Comparison of ENCODE assay signal across 14 cellular contexts in the genomic region with DNA sequence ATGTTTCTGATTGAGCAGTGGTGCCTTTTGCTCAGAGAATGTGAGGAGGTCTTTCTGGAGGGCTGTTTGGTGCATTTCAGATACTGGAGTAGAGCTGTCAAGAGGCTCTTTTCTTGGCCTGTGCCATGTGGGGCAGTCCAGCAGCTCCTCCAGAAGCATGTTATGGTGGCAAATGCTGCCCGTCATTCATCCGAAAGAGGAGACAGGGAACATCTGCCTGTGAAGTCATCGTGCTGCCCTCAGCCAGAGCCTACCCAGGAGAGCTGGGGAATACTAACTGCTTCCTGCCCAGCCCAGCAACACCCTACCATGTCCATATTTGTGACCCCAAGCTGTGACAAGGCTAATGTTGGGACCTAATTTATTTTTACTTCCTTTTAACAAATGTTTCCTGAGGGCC.
A peak's percentile ranks its signal among the peaks of the same experiment; 100 is the strongest.
DNase-seq lines count a peak whose midpoint lies in the region; ATAC-seq, FAIRE-seq and TF ChIP-seq lines count a peak whose summit lies in the region.
"Had no signal": no experiment of that assay in that cellular context is flagged by ENCODE, and none has a peak within 500 bp of the region (broad histone marks: within the 10 kb centered on the region; RNA-seq: fewer than 3 reads in every experiment).

No MANE protein-coding gene starts in this region.

- POLR2A ChIA-PET in HepG2 (lab: Yijun Ruan, JAX): no interaction called here

- H3K27me3 ChIP-seq in HepG2 (ENCODE audit: control insufficient read depth in 1 of 2, insufficient read depth in 2 of 2, low read length in 2 of 2): peaks cover 0 to 7% of the 10 kb centered on the region in 2 experiments; a peak in 2 of 5 replicates
- no peaks in the 10 kb centered on the region for H3K27me3 ChIP-seq in right lobe of liver
- peaks cover 6% of the 10 kb centered on the region for H3K27me3 ChIP-seq in astrocyte (ENCODE audit: insufficient read depth, low read length)
- peaks cover 33% of the 10 kb centered on the region for H3K27me3 ChIP-seq in left ventricle myocardium inferior (ENCODE audit: low read depth)
- H3K27me3 ChIP-seq: left lung had no signal

- TF ChIP-seq RAD21 in HepG2 (CRISPR knock-in tag; IDR thresholded peaks at IDR 0.05): no peak

- H3K27ac Mint-ChIP-seq in astrocyte (ENCODE audit: unreplicated experiment) (no peak overlapping the region), type B pancreatic cell (peak overlapping the region; percentile 70)

- no peaks in the 10 kb centered on the region for H3K36me3 Mint-ChIP-seq in astrocyte (ENCODE audit: low read depth, unreplicated experiment)
- H3K36me3 Mint-ChIP-seq in type B pancreatic cell: no peaks in the 10 kb centered on the region

- peak overlapping the region; percentile 68 for H3K4me2 ChIP-seq in HepG2 (ENCODE audit: low read depth, low read length)
- no peak overlapping the region for H3K4me2 ChIP-seq in astrocyte (ENCODE audit: low read length)

- intact Hi-C loops in HepG2 (cut with micrococcal nuclease; ENCODE audit: unreplicated experiment) (no loop called here), right lobe of liver (cut with DNase I) (no loop called here), left ventricle myocardium inferior (cut with micrococcal nuclease) (no loop called here)

- peaks cover 1% of the 10 kb centered on the region for H3K9me3 Mint-ChIP-seq in astrocyte (ENCODE audit: unreplicated experiment)
- peaks cover 9% of the 10 kb centered on the region for H3K9me3 Mint-ChIP-seq in type B pancreatic cell

- in situ Hi-C loops in HepG2 (cut with HindIII; ENCODE audit: extremely low pct_ligation_motif_present, low pct_unique_long_range_greater_than_20kb): no loop called here
- in situ Hi-C loops in ACHN (cut with HindIII; ENCODE audit: low pct_ligation_motif_present, low pct_unique_long_range_greater_than_20kb, low sequenced_read_pairs): no loop called here

- H3K27me3 Mint-ChIP-seq in astrocyte (ENCODE audit: low read depth, unreplicated experiment) (peaks cover 2% of the 10 kb centered on the region), type B pancreatic cell (peaks cover 4% of the 10 kb centered on the region)

- H3K4me1 ChIP-seq in HepG2 (ENCODE audit: insufficient read depth, low read length) (peaks cover 54% of the 10 kb centered on the region), right lobe of liver (no peaks in the 10 kb centered on the region), astrocyte (ENCODE audit: insufficient read depth, low read length) (peaks cover 6% of the 10 kb centered on the region), mesodermal cell (ENCODE audit: control insufficient read depth, insufficient read depth, low read length, poor library complexity, severe bottlenecking) (peaks cover 27% of the 10 kb centered on the region), left ventricle myocardium inferior (peaks cover 31% of the 10 kb centered on the region)

- no TSS peak for BruUV-seq in HepG2 (replicated peaks; lab: Mats Ljungman, UMichigan)

- TF ChIP-seq POLR2A in HepG2 (IDR thresholded peaks at IDR 0.05; ENCODE audit: insufficient read depth in 1 of 2, low read depth in 2 of 2, low read length in 2 of 2): no peak
- no peak for TF ChIP-seq POLR2A in right lobe of liver (IDR thresholded peaks at IDR 0.05)

- TF ChIP-seq EP300 in HepG2 (IDR thresholded peaks at IDR 0.05; ENCODE audit: low read depth in 2 of 2, low read length in 2 of 2) (no peak), HepG2 (CRISPR knock-in tag; IDR thresholded peaks at IDR 0.05; ENCODE audit: borderline replicate concordance) (no peak)

- H2AFZ ChIP-seq in HepG2 (ENCODE audit: low read length): peak overlapping the region; percentile 32
- H2AFZ ChIP-seq in astrocyte (ENCODE audit: low read depth, low read length): peak overlapping the region; percentile 72

- no peaks in the 10 kb centered on the region for H4K20me1 ChIP-seq in HepG2 (ENCODE audit: insufficient read depth, low read length)
- H4K20me1 ChIP-seq in astrocyte (ENCODE audit: insufficient read depth, low read length): no peaks in the 10 kb centered on the region

- DNase-seq in HepG2 (ENCODE audit: low spot score) (no peak), right lobe of liver (no peak), astrocyte (ENCODE audit: low read depth) (no peak), type B pancreatic cell (ENCODE audit: extremely low spot score, unreplicated experiment) (no peak), left ventricle myocardium inferior (no peak), ACHN (no peak)
- DNase-seq: activated CD8-positive, alpha-beta memory T cell treated with anti-CD3 and anti-CD28 coated beads, Interleukin-2, amount 50 U/mL, for 48 hours; C1 segment of cervical spinal cord; stimulated activated naive CD4-positive, alpha-beta T cell treated with Interleukin-2 at 50 U/mL for 16 hours had no signal

- peaks cover 10% of the 10 kb centered on the region for H3K4me1 Mint-ChIP-seq in astrocyte (ENCODE audit: low read depth, unreplicated experiment)
- H3K4me1 Mint-ChIP-seq in type B pancreatic cell (ENCODE audit: unreplicated experiment): peaks cover 35% of the 10 kb centered on the region

- TF ChIP-seq CTCF in HepG2 (CRISPR knock-in tag; IDR thresholded peaks at IDR 0.05) (no peak), right lobe of liver (IDR thresholded peaks at IDR 0.05) (no peak), astrocyte (IDR thresholded peaks at IDR 0.05; ENCODE audit: insufficient read depth, low read depth, low read length) (no peak), type B pancreatic cell (conservative IDR thresholded peaks at IDR 0.05) (no peak), left ventricle myocardium inferior (IDR thresholded peaks at IDR 0.05; ENCODE audit: borderline replicate concordance) (no peak)

- H3K4me3 Mint-ChIP-seq in astrocyte (ENCODE audit: unreplicated experiment): peak overlapping the region; percentile 74
- H3K4me3 Mint-ChIP-seq in type B pancreatic cell: peak overlapping the region; percentile 76
- H3K4me3 Mint-ChIP-seq: naive B cell had no signal

- H3K36me3 ChIP-seq in HepG2 (replicated peaks in 1 of 2; ENCODE audit: control insufficient read depth in 1 of 2, insufficient read depth in 2 of 2, low read length in 2 of 2) (no peaks in the 10 kb centered on the region), right lobe of liver (no peaks in the 10 kb centered on the region), astrocyte (ENCODE audit: insufficient read depth, low read length) (no peaks in the 10 kb centered on the region), mesodermal cell (ENCODE audit: control insufficient read depth, insufficient read depth, low read length) (no peaks in the 10 kb centered on the region), left ventricle myocardium inferior (no peaks in the 10 kb centered on the region)
- H3K36me3 ChIP-seq: left lung had no signal

- H3K9ac ChIP-seq in HepG2 (ENCODE audit: insufficient read depth, low read depth, low read length): no peak overlapping the region
- no peak overlapping the region for H3K9ac ChIP-seq in astrocyte (ENCODE audit: low read length)

- H3K4me3 ChIP-seq in HepG2 (replicated peaks in 1 of 3; ENCODE audit: insufficient read depth in 1 of 3, low read depth in 2 of 3, low read length in 3 of 3) (peak overlapping the region in 1 of 3 experiments; percentile 48; a peak in 1 of 6 replicates), right lobe of liver (no peak overlapping the region), astrocyte (ENCODE audit: insufficient read depth, low read depth, low read length) (no peak overlapping the region), mesodermal cell (ENCODE audit: extremely low read depth, insufficient read depth, low read length, poor library complexity, severe bottlenecking) (peak overlapping the region; percentile 24), left ventricle myocardium inferior (no peak overlapping the region)
- H3K4me3 ChIP-seq: left lung had no signal

- FAIRE-seq in HepG2 (lab: Jason Lieb, UNC) (no peak), astrocyte (lab: Jason Lieb, UNC) (no peak)

- H3K27ac ChIP-seq in HepG2 (ENCODE audit: extremely low read length, insufficient read depth, low read length) (no peak overlapping the region), right lobe of liver (no peak overlapping the region), astrocyte (ENCODE audit: low read depth, low read length) (no peak overlapping the region), mesodermal cell (ENCODE audit: low read depth, low read length, severe bottlenecking) (no peak overlapping the region), left ventricle myocardium inferior (replicated peaks) (no peak overlapping the region)
- H3K27ac ChIP-seq: foreskin keratinocyte, left lung had no signal

- 100% methylated on average over 2 of the region's 3 CpGs for WGBS in HepG2 (ENCODE audit: low lambda C conversion rate)
- WGBS in right lobe of liver (ENCODE audit: insufficient coverage, low coverage, low lambda C conversion rate, missing lambda C conversion rate): 100% methylated on average over 2 of the region's 3 CpGs
- WGBS in mesodermal cell (ENCODE audit: insufficient coverage in 2 of 2), 2 experiments: 89 to 96% methylated on average over 3 of the region's 3 CpGs

- CTCF ChIA-PET in HepG2 (lab: Yijun Ruan, JAX; ENCODE audit: low intra/inter-chr PET ratio, low total read pairs): no interaction called here

- H3K9me3 ChIP-seq in HepG2 (ENCODE audit: low read length): no peaks in the 10 kb centered on the region
- H3K9me3 ChIP-seq in right lobe of liver: no peaks in the 10 kb centered on the region
- no peaks in the 10 kb centered on the region for H3K9me3 ChIP-seq in astrocyte (ENCODE audit: insufficient read depth, low read depth, low read length)
- H3K9me3 ChIP-seq in mesodermal cell (ENCODE audit: control insufficient read depth, low read length): no peaks in the 10 kb centered on the region
- H3K9me3 ChIP-seq in left ventricle myocardium inferior (replicated peaks): peaks cover 6% of the 10 kb centered on the region

- no peaks in the 10 kb centered on the region for H3K79me2 ChIP-seq in HepG2 (ENCODE audit: insufficient read depth, low read length)
- H3K79me2 ChIP-seq in astrocyte (ENCODE audit: insufficient read depth, low read length): no peaks in the 10 kb centered on the region

- no peak for ATAC-seq in HepG2
- ATAC-seq in right lobe of liver: no peak
- ATAC-seq in GM18519 (IDR thresholded peaks at IDR 0.05; ENCODE audit: low FRiP score, unreplicated experiment): no peak

TF ChIP-seq in HepG2, 621 proteins besides CTCF, POLR2A, EP300 and RAD21 (continues in another document):
- 0 out of 2 replicates have a peak, but pooled peaks have one; percentile 28 for TF ChIP-seq SETDB1 (CRISPR knock-in tag; IDR thresholded peaks at IDR 0.05; ENCODE audit: borderline replicate concordance)
